Comparison of ENCODE assay signal across 23 cellular contexts in genomic region chr2:1339757-1340515, GRCh38.
"Had no signal": no experiment of that assay in that cellular context is flagged by ENCODE, and none has a peak within 500 bp of the region (broad histone marks: within the 10 kb centered on the region; RNA-seq: fewer than 3 reads in every experiment).

No MANE protein-coding gene starts in this region.

- H3K4me3 ChIP-seq: hepatocyte, mucosa of descending colon, sigmoid colon, smooth muscle cell, upper lobe of left lung had no signal

- H3K27ac ChIP-seq: foreskin keratinocyte, hepatocyte, sigmoid colon, upper lobe of left lung had no signal

- H3K27ac Mint-ChIP-seq: activated naive CD8-positive, alpha-beta T cell treated with anti-CD3 and anti-CD28 coated beads, Interleukin-2, amount 10 ng/mL, durations not matched to agents 7 days and 5 days; memory B cell; stimulated activated naive B cell treated with anti-CD40 and anti-IgM and Interleukin-4, amounts not matched to agents 10 μg/mL and 1 μg/mL and 100 μg/mL, for 72 hours; T-helper 1 cell treated with Interleukin-12 subunit alpha and Interleukin-12 subunit beta and Interleukin-4 antibody, amounts not matched to agents 30 μg/mL and 1 μg/mL, for 36 hours had no signal

- H3K36me3 Mint-ChIP-seq: activated naive CD8-positive, alpha-beta T cell treated with anti-CD3 and anti-CD28 coated beads, Interleukin-2, amount 10 ng/mL, durations not matched to agents 7 days and 5 days; memory B cell; stimulated activated naive B cell treated with anti-CD40 and anti-IgM and Interleukin-4, amounts not matched to agents 10 μg/mL and 1 μg/mL and 100 μg/mL, for 72 hours had no signal

- H2AFZ ChIP-seq: hepatocyte had no signal

- H3K4me1 Mint-ChIP-seq: activated naive CD8-positive, alpha-beta T cell treated with anti-CD3 and anti-CD28 coated beads, Interleukin-2, amount 10 ng/mL, durations not matched to agents 7 days and 5 days; memory B cell; stimulated activated naive B cell treated with anti-CD40 and anti-IgM and Interleukin-4, amounts not matched to agents 10 μg/mL and 1 μg/mL and 100 μg/mL, for 72 hours had no signal

- H3K4me3 Mint-ChIP-seq: activated naive CD8-positive, alpha-beta T cell treated with anti-CD3 and anti-CD28 coated beads, Interleukin-2, amount 10 ng/mL, durations not matched to agents 7 days and 5 days; memory B cell; stimulated activated naive B cell treated with anti-CD40 and anti-IgM and Interleukin-4, amounts not matched to agents 10 μg/mL and 1 μg/mL and 100 μg/mL, for 72 hours; T-helper 1 cell treated with Interleukin-12 subunit alpha and Interleukin-12 subunit beta and Interleukin-4 antibody, amounts not matched to agents 30 μg/mL and 1 μg/mL, for 36 hours had no signal

- ATAC-seq: foreskin keratinocyte; mucosa of descending colon; stimulated activated naive B cell treated with anti-CD40 and anti-IgM and Interleukin-4, amounts not matched to agents 10 μg/mL and 1 μg/mL and 100 μg/mL, for 72 hours had no signal

- DNase-seq: activated CD4-positive, alpha-beta T cell treated with anti-CD3 and anti-CD28 coated beads for 4 hours; activated CD4-positive, alpha-beta T cell treated with anti-CD3 and anti-CD28 coated beads, Interleukin-2, amount 50 U/mL, for 48 hours; activated CD4-positive, CD25-positive, alpha-beta regulatory T cell; activated CD8-positive, alpha-beta memory T cell treated with anti-CD3 and anti-CD28 coated beads, Interleukin-2, amount 50 U/mL, for 48 hours; activated naive CD4-positive, alpha-beta T cell treated with Interleukin-2 at 50 U/mL for 16 hours; activated naive CD8-positive, alpha-beta T cell treated with anti-CD3 and anti-CD28 coated beads, Interleukin-2, amount 10 ng/mL, durations not matched to agents 7 days and 5 days; activated T-cell treated with anti-CD3 and anti-CD28 coated beads, Interleukin-2, amount 50 U/mL, for 48 hours; effector CD4-positive, alpha-beta T cell; erythroblast; foreskin keratinocyte; glutamatergic neuron; mucosa of descending colon; occipital lobe; sigmoid colon; stimulated activated CD4-positive, alpha-beta T cell treated with anti-CD3 and anti-CD28 coated beads, Interleukin-2, amount 100 ng/mL, for 48 hours; stimulated activated CD8-positive, alpha-beta memory T cell treated with anti-CD3 and anti-CD28 coated beads, Interleukin-4, amount 100 ng/mL, for 48 hours; stimulated activated naive B cell treated with anti-CD40 and anti-IgM and Interleukin-4, amounts not matched to agents 10 μg/mL and 1 μg/mL and 100 μg/mL, for 72 hours; T1000 had no signal

- H3K4me1 ChIP-seq: foreskin keratinocyte, sigmoid colon, upper lobe of left lung had no signal

- H3K27me3 ChIP-seq: foreskin keratinocyte, hepatocyte, sigmoid colon, upper lobe of left lung had no signal

- H3K79me2 ChIP-seq: hepatocyte had no signal

- H3K27me3 Mint-ChIP-seq: activated naive CD8-positive, alpha-beta T cell treated with anti-CD3 and anti-CD28 coated beads, Interleukin-2, amount 10 ng/mL, durations not matched to agents 7 days and 5 days; memory B cell had no signal

- H3K36me3 ChIP-seq: sigmoid colon, upper lobe of left lung had no signal

- H3K9me3 Mint-ChIP-seq: activated naive CD8-positive, alpha-beta T cell treated with anti-CD3 and anti-CD28 coated beads, Interleukin-2, amount 10 ng/mL, durations not matched to agents 7 days and 5 days; T-helper 1 cell treated with Interleukin-12 subunit alpha and Interleukin-12 subunit beta and Interleukin-4 antibody, amounts not matched to agents 30 μg/mL and 1 μg/mL, for 36 hours had no signal

- H3K9me3 ChIP-seq: mucosa of descending colon, sigmoid colon, upper lobe of left lung had no signal

- H3K4me2 ChIP-seq: hepatocyte, smooth muscle cell had no signal
